8 cellular contexts compared by ENCODE assay signal in genomic region chr21:33374080-33374873, GRCh38. TPM values are rescaled to one million over a fixed set of nuclear protein-coding genes. Genes with fewer than 3 reads are reported as not detected.
DNase-seq lines count a peak whose midpoint lies in the region; ATAC-seq and TF ChIP-seq lines count a peak whose summit lies in the region.

No MANE protein-coding gene starts in this region.

- H3K4me3 ChIP-seq in adrenal gland (no peak overlapping the region), right cardiac atrium (ENCODE audit: low read length) (no peak overlapping the region)

- H3K9me3 ChIP-seq in adrenal gland (replicated peaks in 1 of 3) (no peaks in the 10 kb centered on the region), right cardiac atrium (ENCODE audit: control insufficient read depth, low read length) (no peaks in the 10 kb centered on the region)

- intact Hi-C loops in adrenal gland (cut with DNase I) (loop anchor here (5.0 to 10.0 kb wide), 2 partner anchors 169 to 172 kb away; no protein-coding TSS in a partner anchor), right cardiac atrium (cut with DNase I) (loop anchor here in 2 of 4 donors (10.0 kb wide), 2 partner anchors 169 to 539 kb away; no protein-coding TSS in a partner anchor)

- ATAC-seq in HG03439 (IDR thresholded peaks at IDR 0.05; ENCODE audit: unreplicated experiment) (peak; percentile 50), right cardiac atrium (peak; percentile 83), HG03045 (IDR thresholded peaks at IDR 0.05; ENCODE audit: unreplicated experiment) (no peak), GM21360 (IDR thresholded peaks at IDR 0.05; ENCODE audit: unreplicated experiment) (no peak)

- H3K36me3 ChIP-seq in adrenal gland (replicated peaks in 1 of 2): no peaks in the 10 kb centered on the region

- peaks cover 0 to 5% of the 10 kb centered on the region in 2 donors for H3K4me1 ChIP-seq in adrenal gland (replicated peaks in 1 of 2)
- peaks cover 3% of the 10 kb centered on the region for H3K4me1 ChIP-seq in right cardiac atrium (ENCODE audit: control insufficient read depth, insufficient read depth, low read length)

- H3K27me3 ChIP-seq in adrenal gland: no peaks in the 10 kb centered on the region
- no peaks in the 10 kb centered on the region for H3K27me3 ChIP-seq in right cardiac atrium (ENCODE audit: control insufficient read depth, insufficient read depth)

- DNase-seq in GM03348 (ENCODE audit: low spot score) (peak; percentile 54), RPMI8226 (peak; percentile 82), adrenal gland (peak; percentile 57 to 79 (median 62)), right cardiac atrium (peak in 2 of 3 donors; percentile 57 to 77)
- DNase-seq in stimulated activated CD4-positive, alpha-beta T cell treated with anti-CD3 and anti-CD28 coated beads, Interleukin-4, amount 100 ng/mL, for 4 hours: peak; percentile 48 to 60

- no peak for TF ChIP-seq POLR2A in adrenal gland (IDR thresholded peaks at IDR 0.05)

- peak; percentile 49 to 66 (median 60) for TF ChIP-seq CTCF in adrenal gland (IDR thresholded peaks at IDR 0.05)

- WGBS in adrenal gland, 4 donors: 28 to 37% (median 31%) methylated on average over 4 of the region's 4 CpGs
- WGBS in right cardiac atrium: 28% methylated on average over 4 of the region's 4 CpGs

- H3K27ac ChIP-seq in adrenal gland (peak overlapping the region; percentile 23 to 88 (median 42)), right cardiac atrium (ENCODE audit: low read length) (no peak overlapping the region)

RNA-seq across cellular contexts. Expression of gene IFNGR2, which starts 28.9 kb away (rescaled TPM):
- 10 to 100 TPM; 44.5 to 75.8 (median 64.0) TPM for total RNA-seq in adrenal gland
- polyA plus RNA-seq in adrenal gland: 10 to 100 TPM; 50.3 to 87.4 (median 57.4) TPM
- 10 to 100 TPM; 37.5 to 47.4 (median 42.2) TPM for total RNA-seq in right cardiac atrium
- polyA plus RNA-seq in right cardiac atrium: 37.4 TPM

RNA-seq across cellular contexts. Expression of gene IFNAR1, which starts 49.5 kb away (rescaled TPM):
- 10 to 100 TPM; 21.8 to 71.2 (median 43.1) TPM for total RNA-seq in adrenal gland
- 10 to 100 TPM in 1 of 3 donors, 1 to 10 TPM in 2; 7.3 to 36.4 (median 8.8) TPM for polyA plus RNA-seq in adrenal gland
- 10 to 100 TPM; 24.0 to 28.7 (median 26.5) TPM for total RNA-seq in right cardiac atrium
- polyA plus RNA-seq in right cardiac atrium: 9.6 TPM

Comparison
In these comparisons a context has a peak if more than half of its experiments do, and no peak if none do; other contexts are left out.
1. ATAC-seq: peak in HG03439 (single experiment) and right cardiac atrium (2 of 2); none in HG03045 (single experiment) and GM21360 (single experiment).
2. Peak in every context shown above with its lines, with median percentiles within 50 percentile points of each other: DNase-seq.